ENCODE assay signal across 17 cellular contexts in the genomic region with DNA sequence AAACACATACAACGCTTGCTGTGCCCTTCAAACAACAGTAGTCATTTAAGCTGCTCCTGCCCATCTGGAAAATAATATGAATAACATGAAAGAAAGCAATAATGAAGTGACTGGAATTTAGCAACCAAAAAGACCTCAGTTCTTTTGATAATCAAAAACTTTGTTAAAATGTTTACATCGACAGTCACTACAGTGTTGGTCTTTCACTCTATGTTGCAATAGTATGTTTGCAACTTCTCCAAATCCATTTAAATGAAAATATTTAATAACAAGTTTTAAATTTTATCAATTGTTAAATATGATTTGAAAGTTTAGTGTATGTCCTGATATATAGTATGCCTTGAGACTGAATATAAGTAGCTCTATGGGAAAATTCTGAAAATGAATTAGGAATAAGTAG.
A peak's percentile ranks its signal among the peaks of the same experiment; 100 is the strongest.
DNase-seq lines count a peak whose midpoint lies in the region; ATAC-seq and TF ChIP-seq lines count a peak whose summit lies in the region.
"Had no signal": no experiment of that assay in that cellular context is flagged by ENCODE, and none has a peak within 500 bp of the region (broad histone marks: within the 10 kb centered on the region; RNA-seq: fewer than 3 reads in every experiment).

No MANE protein-coding gene starts in this region.

- H3K36me3 Mint-ChIP-seq in CD4-positive, CD25-positive, alpha-beta regulatory T cell = peaks cover 25% of the 10 kb centered on the region
- H3K36me3 Mint-ChIP-seq in activated naive CD8-positive, alpha-beta T cell = peaks cover 18% of the 10 kb centered on the region
- peaks cover 6 to 44% (median 33%) of the 10 kb centered on the region in 3 donors for H3K36me3 Mint-ChIP-seq in naive thymus-derived CD8-positive, alpha-beta T cell
- H3K36me3 Mint-ChIP-seq: neural progenitor cell had no signal

- H3K79me2 ChIP-seq in mammary epithelial cell (ENCODE audit: insufficient read depth, low read length) = no peaks in the 10 kb centered on the region

- H3K27ac ChIP-seq in CD4-positive, CD25-positive, alpha-beta regulatory T cell (ENCODE audit: insufficient read depth, low read length, poor library complexity, severe bottlenecking) = peak overlapping the region; percentile 88
- H3K27ac ChIP-seq in HL-60 (replicated peaks) (peak overlapping the region; percentile 71), mammary epithelial cell (ENCODE audit: insufficient read depth, low read depth, low read length) (no peak overlapping the region)
- H3K27ac ChIP-seq: KMS-11, neural progenitor cell, PC-9 had no signal

- H3K27ac Mint-ChIP-seq in CD4-positive, CD25-positive, alpha-beta regulatory T cell = peak overlapping the region; percentile 98
- peak overlapping the region; percentile 92 for H3K27ac Mint-ChIP-seq in activated naive CD8-positive, alpha-beta T cell
- peak overlapping the region; percentile 96 to 100 (median 98) for H3K27ac Mint-ChIP-seq in naive thymus-derived CD8-positive, alpha-beta T cell
- H3K27ac Mint-ChIP-seq: H9, neural progenitor cell had no signal

- no peak for TF ChIP-seq CTCF in HL-60 (IDR thresholded peaks at IDR 0.05; ENCODE audit: insufficient read depth, low read length)
- no peak for TF ChIP-seq CTCF in mammary epithelial cell (conservative IDR thresholded peaks at IDR 0.05 in 1 of 2, IDR thresholded peaks at IDR 0.05 in 1 of 2; ENCODE audit: extremely low read depth in 1 of 2, insufficient read depth in 1 of 2, low read depth in 1 of 2, low read length in 2 of 2)

- 98% methylated on average over 2 of the region's 2 CpGs for WGBS in mammary epithelial cell (ENCODE audit: low coverage, missing lambda C conversion rate)

- H3K4me1 Mint-ChIP-seq in CD4-positive, CD25-positive, alpha-beta regulatory T cell = peaks cover 33 to 93% (median 74%) of the 10 kb centered on the region in 4 donors
- H3K4me1 Mint-ChIP-seq in activated naive CD8-positive, alpha-beta T cell (ENCODE audit: low read depth) = peaks cover 91% of the 10 kb centered on the region
- peaks cover 44 to 96% (median 91%) of the 10 kb centered on the region in 4 donors for H3K4me1 Mint-ChIP-seq in naive thymus-derived CD8-positive, alpha-beta T cell

- intact Hi-C loops in mammary epithelial cell (cut with micrococcal nuclease) = loop anchor here (10.0 kb wide), 1 partner anchor 414 kb away; no protein-coding TSS in a partner anchor

- in situ Hi-C loops in mammary epithelial cell (cut with MboI; ENCODE audit: low sequenced_read_pairs in 2 of 2) = no loop called here

- peaks cover 13% of the 10 kb centered on the region for H3K36me3 ChIP-seq in CD4-positive, CD25-positive, alpha-beta regulatory T cell (ENCODE audit: control insufficient read depth, insufficient read depth, low read length)
- H3K36me3 ChIP-seq in mammary epithelial cell (ENCODE audit: insufficient read depth, low read length) = no peaks in the 10 kb centered on the region
- H3K36me3 ChIP-seq: neural progenitor cell had no signal

- H2AFZ ChIP-seq in mammary epithelial cell (ENCODE audit: low read depth, low read length) = no peak overlapping the region
- H2AFZ ChIP-seq: neural progenitor cell, PC-9 had no signal

- POLR2A ChIA-PET in naive thymus-derived CD8-positive, alpha-beta T cell (lab: Charles Lee) = interaction anchor here (1.1 to 24.4 kb wide), 6 partner anchors 9 to 106 kb away, joined by 3 to 582 read pairs (median 4); a partner anchor contains a TSS

- no peaks in the 10 kb centered on the region for H3K9me3 Mint-ChIP-seq in CD4-positive, CD25-positive, alpha-beta regulatory T cell
- H3K9me3 Mint-ChIP-seq in activated naive CD8-positive, alpha-beta T cell (ENCODE audit: low read depth) = no peaks in the 10 kb centered on the region
- peaks cover 0 to 3% (median 0%) of the 10 kb centered on the region in 9 donors for H3K9me3 Mint-ChIP-seq in naive thymus-derived CD8-positive, alpha-beta T cell
- H3K9me3 Mint-ChIP-seq: H9, neural progenitor cell had no signal

- H3K4me2 ChIP-seq in mammary epithelial cell (ENCODE audit: insufficient read depth, low read depth, low read length) = no peak overlapping the region
- H3K4me2 ChIP-seq: neural progenitor cell, PC-9 had no signal

- H3K4me3 Mint-ChIP-seq in CD4-positive, CD25-positive, alpha-beta regulatory T cell = peak overlapping the region; percentile 68 to 89 (median 78)
- peak overlapping the region; percentile 85 for H3K4me3 Mint-ChIP-seq in activated naive CD8-positive, alpha-beta T cell
- peak overlapping the region; percentile 66 to 98 (median 92) for H3K4me3 Mint-ChIP-seq in naive thymus-derived CD8-positive, alpha-beta T cell
- H3K4me3 Mint-ChIP-seq: H9, neural progenitor cell had no signal

- H3K27me3 ChIP-seq in CD4-positive, CD25-positive, alpha-beta regulatory T cell (ENCODE audit: control insufficient read depth, insufficient read depth, low read length) = no peaks in the 10 kb centered on the region
- H3K27me3 ChIP-seq in HL-60 (ENCODE audit: insufficient read depth, poor library complexity, severe bottlenecking) = no peaks in the 10 kb centered on the region
- no peaks in the 10 kb centered on the region for H3K27me3 ChIP-seq in mammary epithelial cell (ENCODE audit: insufficient read depth, low read length)
- H3K27me3 ChIP-seq: neural progenitor cell had no signal

- CTCF ChIA-PET in mammary epithelial cell (lab: Charles Lee; ENCODE audit: low non-redundant PET) = no interaction called here

- no peaks in the 10 kb centered on the region for H4K20me1 ChIP-seq in mammary epithelial cell (ENCODE audit: insufficient read depth, low read length)

- no TSS peak for BruUV-seq in mammary epithelial cell (replicated peaks; lab: Mats Ljungman, UMichigan)

- H3K9me3 ChIP-seq in CD4-positive, CD25-positive, alpha-beta regulatory T cell (ENCODE audit: control insufficient read depth in 2 of 2, low read length in 2 of 2) = no peaks in the 10 kb centered on the region
- no peaks in the 10 kb centered on the region for H3K9me3 ChIP-seq in mammary epithelial cell (replicated peaks; ENCODE audit: insufficient read depth, low read length)

- H3K27me3 Mint-ChIP-seq in CD4-positive, CD25-positive, alpha-beta regulatory T cell = no peaks in the 10 kb centered on the region
- H3K27me3 Mint-ChIP-seq in activated naive CD8-positive, alpha-beta T cell = no peaks in the 10 kb centered on the region
- H3K27me3 Mint-ChIP-seq in naive thymus-derived CD8-positive, alpha-beta T cell = peaks cover 0 to 2% (median 0%) of the 10 kb centered on the region in 5 donors

- ATAC-seq in CD4-positive, CD25-positive, alpha-beta regulatory T cell (ENCODE audit: low read depth in 2 of 2) = no peak
- no peak for ATAC-seq in naive thymus-derived CD8-positive, alpha-beta T cell
- ATAC-seq in GM18867 (IDR thresholded peaks at IDR 0.05; ENCODE audit: unreplicated experiment) = no peak
- ATAC-seq: right cardiac atrium had no signal

- H3K4me1 ChIP-seq in CD4-positive, CD25-positive, alpha-beta regulatory T cell (ENCODE audit: control insufficient read depth, insufficient read depth, low read length, poor library complexity, severe bottlenecking) = peaks cover 90% of the 10 kb centered on the region
- peaks cover 7% of the 10 kb centered on the region for H3K4me1 ChIP-seq in mammary epithelial cell (ENCODE audit: insufficient read depth, low read length)
- H3K4me1 ChIP-seq: neural progenitor cell had no signal

- no peak overlapping the region for H3K9ac ChIP-seq in mammary epithelial cell (ENCODE audit: insufficient read depth, low read length)
- H3K9ac ChIP-seq: KMS-11, neural progenitor cell had no signal

- no peak for DNase-seq in CD4-positive, CD25-positive, alpha-beta regulatory T cell
- DNase-seq in HL-60 (ENCODE audit: low read depth in 1 of 2, low spot score in 1 of 2) = no peak
- DNase-seq in naive thymus-derived CD8-positive, alpha-beta T cell = no peak
- DNase-seq in mammary epithelial cell = no peak
- no peak for DNase-seq in GF-D8 (lab: John Stamatoyannopoulos, UW)
- DNase-seq: activated CD4-positive, alpha-beta T cell treated with anti-CD3 and anti-CD28 coated beads for 1 hour; H9; NCI-H187; NCI-H510A; PC-9; right cardiac atrium; stimulated activated CD4-positive, alpha-beta T cell treated with anti-CD3 and anti-CD28 coated beads, Interleukin-4, amount 100 ng/mL, for 1 hour; SW 1271 had no signal

- peak overlapping the region; percentile 72 for H3K4me3 ChIP-seq in CD4-positive, CD25-positive, alpha-beta regulatory T cell (ENCODE audit: low read depth, low read length)
- H3K4me3 ChIP-seq in HL-60 (replicated peaks; ENCODE audit: insufficient read depth, low read length) = no peak overlapping the region
- H3K4me3 ChIP-seq in mammary epithelial cell (replicated peaks in 1 of 3; ENCODE audit: insufficient read depth in 1 of 3, low read depth in 2 of 3, low read length in 3 of 3) = no peak overlapping the region
- H3K4me3 ChIP-seq: neural progenitor cell, PC-9 had no signal

- dilution Hi-C loops in mammary epithelial cell (cut with HindIII; ENCODE audit: low sequenced_read_pairs) = no loop called here
